In genomic region chr15:39498642-39499041, GRCh38 we compare ENCODE assay signal across 1 cellular context.
TF ChIP-seq lines count a peak whose summit lies in the region.

No MANE protein-coding gene starts in this region.

TF ChIP-seq in IMR-90, 13 proteins besides CTCF, POLR2A, EP300 and RAD21:
- TF ChIP-seq CEBPB (IDR thresholded peaks at IDR 0.05; ENCODE audit: low read depth, low read length), result no peak
- TF ChIP-seq RFX5 (IDR thresholded peaks at IDR 0.05; ENCODE audit: low read depth, low read length), result no peak
- no peak for TF ChIP-seq BHLHE40 (IDR thresholded peaks at IDR 0.05; ENCODE audit: low read depth, low read length)
- no peak for TF ChIP-seq CHD1 (IDR thresholded peaks at IDR 0.05; ENCODE audit: low read depth, low read length)
- no peak for TF ChIP-seq NFE2L2 (IDR thresholded peaks at IDR 0.05; ENCODE audit: low read depth, low read length)
